In genomic region chr3:49805884-49806701, GRCh38 we compare ENCODE assay signal across 10 cellular contexts. TPM values are rescaled to one million over a fixed set of nuclear protein-coding genes. Genes with fewer than 3 reads are reported as not detected.
DNase-seq lines count a peak whose midpoint lies in the region; ATAC-seq and TF ChIP-seq lines count a peak whose summit lies in the region.
"Had no signal": no experiment of that assay in that cellular context is flagged by ENCODE, and none has a peak within 500 bp of the region (broad histone marks: within the 10 kb centered on the region; RNA-seq: fewer than 3 reads in every experiment).

No MANE protein-coding gene starts in this region.

- peak overlapping the region; percentile 19 for H3K4me3 Mint-ChIP-seq in central memory CD8-positive, alpha-beta T cell

- no peak overlapping the region for H2AFZ ChIP-seq in ACC112 (ENCODE audit: low read length, unreplicated experiment)

- H3K4me3 ChIP-seq in ACC112 (ENCODE audit: low read depth, low read length) = no peak overlapping the region
- H3K4me3 ChIP-seq in HL-60 (replicated peaks; ENCODE audit: insufficient read depth, low read length) = peak overlapping the region; percentile 30

- H3K27ac ChIP-seq in ACC112 (ENCODE audit: low read depth, low read length) (peak overlapping the region; percentile 30), HL-60 (replicated peaks) (peak overlapping the region; percentile 89)

- no peaks in the 10 kb centered on the region for H3K9me3 Mint-ChIP-seq in central memory CD8-positive, alpha-beta T cell

- in situ Hi-C loops in G401 (cut with HindIII; ENCODE audit: low sequenced_read_pairs) = no loop called here

- peaks cover 35% of the 10 kb centered on the region for H3K4me1 Mint-ChIP-seq in central memory CD8-positive, alpha-beta T cell

- peaks cover 20% of the 10 kb centered on the region for H3K36me3 Mint-ChIP-seq in central memory CD8-positive, alpha-beta T cell (ENCODE audit: insufficient read depth)

- peak; percentile 56 to 90 for DNase-seq in HL-60 (ENCODE audit: low read depth in 1 of 2, low spot score in 1 of 2)
- no peak for DNase-seq in central memory CD8-positive, alpha-beta T cell (ENCODE audit: low spot score in 2 of 2)
- peak; percentile 42 for DNase-seq in mucosa of gallbladder (ENCODE audit: low spot score)
- DNase-seq in SHP77 (lab: John Stamatoyannopoulos, UW) = no peak
- DNase-seq in G401 (ENCODE audit: low spot score) = no peak
- DNase-seq in NCI-H774 (lab: John Stamatoyannopoulos, UW) = no peak

- peak overlapping the region; percentile 72 for H3K27ac Mint-ChIP-seq in central memory CD8-positive, alpha-beta T cell (ENCODE audit: low read depth)

- no peaks in the 10 kb centered on the region for H3K79me2 ChIP-seq in ACC112 (ENCODE audit: control insufficient read depth, insufficient read depth, low read length, unreplicated experiment)

- no peak for ATAC-seq in central memory CD8-positive, alpha-beta T cell (replicated peaks; ENCODE audit: extremely low read depth, poor library complexity, severe bottlenecking)
- no peak for ATAC-seq in HG02623 (IDR thresholded peaks at IDR 0.05; ENCODE audit: unreplicated experiment)

- H3K27me3 ChIP-seq in ACC112 (ENCODE audit: insufficient read depth, low read length) = peaks cover 4% of the 10 kb centered on the region; the same call in 1 of the 2 replicates
- H3K27me3 ChIP-seq in HL-60 (ENCODE audit: insufficient read depth, poor library complexity, severe bottlenecking) = no peaks in the 10 kb centered on the region

- peaks cover 5% of the 10 kb centered on the region; the same call in 1 of the 2 replicates for H3K36me3 ChIP-seq in ACC112 (ENCODE audit: insufficient read depth, low read length)

- H3K4me1 ChIP-seq in ACC112 (ENCODE audit: control insufficient read depth, insufficient read depth, low read length, unreplicated experiment) = peaks cover 35% of the 10 kb centered on the region

- no peaks in the 10 kb centered on the region for H3K27me3 Mint-ChIP-seq in central memory CD8-positive, alpha-beta T cell

- no peak for TF ChIP-seq CTCF in HL-60 (IDR thresholded peaks at IDR 0.05; ENCODE audit: insufficient read depth, low read length)

RNA-seq across cellular contexts. Expression of gene INKA1, which starts 3.0 kb away (rescaled TPM):
- 4.4 TPM for total RNA-seq in mucosa of gallbladder
- total RNA-seq in G401 (2014; rRNA removed; shearing (Covaris generic)) = 0.68 and 5.2 TPM in 2 replicates

RNA-seq across cellular contexts. Expression of gene CDHR4, which starts 6.4 kb away (rescaled TPM):
- total RNA-seq in mucosa of gallbladder = 0.09 TPM
- not detected in 2 replicates for total RNA-seq in G401 (2014; rRNA removed; shearing (Covaris generic))
- total RNA-seq: mononuclear cell; T-helper 2 cell treated with Interferon-gamma antibody and Interleukin-4, amounts not matched to agents 100 ng/mL and 5 ng/mL, for 36 hours had no signal

RNA-seq across cellular contexts. Expression of gene UBA7, which starts 7.7 kb away (rescaled TPM):
- total RNA-seq in mucosa of gallbladder = 122 TPM
- total RNA-seq in G401 (2014; rRNA removed; shearing (Covaris generic)) = 0.14 and 0.49 TPM in 2 replicates

RNA-seq across cellular contexts. Expression of gene IP6K1, which starts 19.8 kb away (rescaled TPM):
- 46.1 TPM for total RNA-seq in mucosa of gallbladder
- 33.2 and 42.5 TPM in 2 replicates for total RNA-seq in G401 (2014; rRNA removed; shearing (Covaris generic))

RNA-seq across cellular contexts. Expression of gene TRAIP, which starts 50.3 kb away (rescaled TPM):
- total RNA-seq in mucosa of gallbladder = 2.4 TPM
- 7.2 and 20.4 TPM in 2 replicates for total RNA-seq in G401 (2014; rRNA removed; shearing (Covaris generic))

Comparison
In these comparisons a context has a peak if more than half of its experiments do, and no peak if none do; other contexts are left out.
1. DNase-seq: peak in HL-60 (2 of 2) and mucosa of gallbladder (single experiment); none in central memory CD8-positive, alpha-beta T cell (0 of 2), SHP77 (0 of 2), G401 (single experiment) and NCI-H774 (single experiment).
2. RNA of gene UBA7, which starts 7.7 kb away (total RNA-seq): 122 TPM in mucosa of gallbladder (single experiment); 0.14 to 0.49 TPM in G401; every median in the first group is over 10 times any median in the second.